In the genomic region with DNA sequence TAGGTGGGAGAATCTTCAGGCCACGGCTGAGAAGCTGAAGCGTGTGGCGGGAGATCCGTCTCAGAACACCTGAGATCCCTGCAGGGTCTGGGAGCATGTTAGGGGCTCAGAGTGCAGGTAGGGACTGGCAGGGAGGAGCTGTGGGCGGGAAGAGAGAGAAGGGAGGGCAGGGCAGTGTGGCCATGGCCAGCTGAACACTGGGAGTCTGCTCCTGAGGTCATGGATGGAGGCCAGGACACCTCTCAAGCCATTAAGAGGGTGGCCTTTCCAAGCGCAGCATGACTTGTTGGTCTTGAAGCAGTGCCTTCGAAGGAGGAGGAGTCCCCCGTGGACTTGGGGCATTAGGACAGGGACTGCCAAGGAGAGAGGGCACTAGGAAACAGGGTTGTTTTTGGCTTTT, we compare ENCODE assay signal across 19 cellular contexts. TPM values are rescaled to one million over a fixed set of nuclear protein-coding genes. Genes with fewer than 3 reads are reported as not detected.
DNase-seq lines count a peak whose midpoint lies in the region; ATAC-seq, FAIRE-seq and TF ChIP-seq lines count a peak whose summit lies in the region.
"Had no signal": no experiment of that assay in that cellular context is flagged by ENCODE, and none has a peak within 500 bp of the region (broad histone marks: within the 10 kb centered on the region; RNA-seq: fewer than 3 reads in every experiment).

No MANE protein-coding gene starts in this region.

- TF ChIP-seq CTCF in 22Rv1 (IDR thresholded peaks at IDR 0.05) (no peak), right lobe of liver (IDR thresholded peaks at IDR 0.05) (no peak)
- TF ChIP-seq CTCF in CD4-positive, alpha-beta T cell (IDR thresholded peaks at IDR 0.05) = no peak

- H3K36me3 ChIP-seq in right lobe of liver = peaks cover 0 to 8% (median 0%) of the 10 kb centered on the region in 4 donors

- H3K27me3 ChIP-seq in CD4-positive, alpha-beta T cell (ENCODE audit: control insufficient read depth, insufficient read depth, low read length) = no peaks in the 10 kb centered on the region
- no peaks in the 10 kb centered on the region for H3K27me3 ChIP-seq in right lobe of liver
- H3K27me3 ChIP-seq: dorsolateral prefrontal cortex, suprapubic skin had no signal

- H3K36me3 Mint-ChIP-seq in CD4-positive, alpha-beta T cell (ENCODE audit: low read depth) = peaks cover 33% of the 10 kb centered on the region
- peaks cover 73% of the 10 kb centered on the region for H3K36me3 Mint-ChIP-seq in dendritic cell treated with granulocyte-macrophage colony-stimulating factor and Interleukin-4, amounts not matched to agents 40 ng/mL and 50 ng/mL, for 4 days (ENCODE audit: low read depth)

- intact Hi-C loops in CD4-positive, alpha-beta T cell (cut with DNase I, micrococcal nuclease) = no loop called here
- intact Hi-C loops in dendritic cell treated with granulocyte-macrophage colony-stimulating factor and Interleukin-4, amounts not matched to agents 40 ng/mL and 50 ng/mL, for 4 days (cut with micrococcal nuclease) = no loop called here
- intact Hi-C loops in right lobe of liver (cut with DNase I) = no loop called here

- POLR2A ChIA-PET in CD4-positive, alpha-beta T cell (lab: Charles Lee) = no interaction called here

- H3K4me1 Mint-ChIP-seq in CD4-positive, alpha-beta T cell (ENCODE audit: low read depth) = peaks cover 49% of the 10 kb centered on the region
- peaks cover 56% of the 10 kb centered on the region for H3K4me1 Mint-ChIP-seq in dendritic cell treated with granulocyte-macrophage colony-stimulating factor and Interleukin-4, amounts not matched to agents 40 ng/mL and 50 ng/mL, for 4 days (ENCODE audit: low read depth)

- no peak overlapping the region for H3K4me3 ChIP-seq in right lobe of liver
- H3K4me3 ChIP-seq: dorsolateral prefrontal cortex, HAP-1, suprapubic skin had no signal

- DNase-seq in CD4-positive, alpha-beta T cell = no peak
- DNase-seq in right lobe of liver = no peak
- DNase-seq in GM19239 (ENCODE audit: insufficient read length, low spot score) = no peak
- DNase-seq in KG1 (lab: John Stamatoyannopoulos, UW) = no peak
- DNase-seq: activated T-cell treated with anti-CD3 and anti-CD28 coated beads, Interleukin-2, amount 50 U/mL, for 4 hours; dorsolateral prefrontal cortex; NCI-H2171 treated with DMSO at 0.1 percent for 48 hours; NCI-H69; T-helper 1 cell had no signal

- peak overlapping the region; percentile 72 for H3K27ac Mint-ChIP-seq in CD4-positive, alpha-beta T cell
- H3K27ac Mint-ChIP-seq in dendritic cell treated with granulocyte-macrophage colony-stimulating factor and Interleukin-4, amounts not matched to agents 40 ng/mL and 50 ng/mL, for 4 days = peak overlapping the region; percentile 25

- no peak for ATAC-seq in CD4-positive, alpha-beta T cell (ENCODE audit: poor library complexity)
- ATAC-seq in right lobe of liver = peak in 3 of 4 donors; percentile 15 to 35 (median 30)
- no peak for ATAC-seq in GM19324 (IDR thresholded peaks at IDR 0.05; ENCODE audit: low FRiP score, unreplicated experiment)

- no peaks in the 10 kb centered on the region for H3K9me3 ChIP-seq in CD4-positive, alpha-beta T cell (ENCODE audit: control insufficient read depth, low read length)
- no peaks in the 10 kb centered on the region for H3K9me3 ChIP-seq in right lobe of liver
- H3K9me3 ChIP-seq: HAP-1, suprapubic skin had no signal

- H3K27me3 Mint-ChIP-seq in CD4-positive, alpha-beta T cell = no peaks in the 10 kb centered on the region
- no peaks in the 10 kb centered on the region for H3K27me3 Mint-ChIP-seq in dendritic cell treated with granulocyte-macrophage colony-stimulating factor and Interleukin-4, amounts not matched to agents 40 ng/mL and 50 ng/mL, for 4 days

- no peak for FAIRE-seq in GM19239 (lab: Jason Lieb, UNC)
- FAIRE-seq: bronchial epithelial cell, frontal cortex had no signal

- CTCF ChIA-PET in CD4-positive, alpha-beta T cell (lab: Charles Lee) = no interaction called here

- 88% methylated on average over 5 of the region's 8 CpGs for WGBS in right lobe of liver (ENCODE audit: insufficient coverage, low coverage, low lambda C conversion rate, missing lambda C conversion rate)

- peaks cover 0 to 36% (median 3%) of the 10 kb centered on the region in 4 donors for H3K4me1 ChIP-seq in right lobe of liver
- H3K4me1 ChIP-seq: HAP-1 had no signal

- H3K27ac ChIP-seq in 22Rv1 (peak overlapping the region; percentile 54; the same call in 1 of the 2 replicates), right lobe of liver (no peak overlapping the region)
- no peak overlapping the region for H3K27ac ChIP-seq in CD4-positive, alpha-beta T cell (ENCODE audit: low read depth, low read length)
- H3K27ac ChIP-seq: suprapubic skin had no signal

- no peaks in the 10 kb centered on the region for H3K9me3 Mint-ChIP-seq in CD4-positive, alpha-beta T cell
- H3K9me3 Mint-ChIP-seq in dendritic cell treated with granulocyte-macrophage colony-stimulating factor and Interleukin-4, amounts not matched to agents 40 ng/mL and 50 ng/mL, for 4 days = no peaks in the 10 kb centered on the region
- H3K9me3 Mint-ChIP-seq: activated T-cell treated with anti-CD3 and anti-CD28 coated beads, Interleukin-2, amount 50 U/mL, for 4 hours; neural crest cell had no signal

- no peak for TF ChIP-seq POLR2A in right lobe of liver (IDR thresholded peaks at IDR 0.05)

- no peak overlapping the region for H3K4me3 Mint-ChIP-seq in CD4-positive, alpha-beta T cell
- H3K4me3 Mint-ChIP-seq in dendritic cell treated with granulocyte-macrophage colony-stimulating factor and Interleukin-4, amounts not matched to agents 40 ng/mL and 50 ng/mL, for 4 days = no peak overlapping the region
- H3K4me3 Mint-ChIP-seq: activated T-cell treated with anti-CD3 and anti-CD28 coated beads, Interleukin-2, amount 50 U/mL, for 4 hours; neural crest cell had no signal

RNA-seq across cellular contexts. Expression of gene NAA60, which starts 23.7 kb away (rescaled TPM):
- total RNA-seq in CD4-positive, alpha-beta T cell = 10 to 100 TPM; 27.2 to 27.8 TPM
- total RNA-seq in right lobe of liver = 10 to 100 TPM; 25.0 to 46.6 (median 30.8) TPM

RNA-seq across cellular contexts. Expression of gene ZNF597, which starts 23.9 kb away (rescaled TPM):
- 1 to 10 TPM; 2.3 to 2.5 TPM for total RNA-seq in CD4-positive, alpha-beta T cell
- total RNA-seq in right lobe of liver = 1 to 10 TPM in 3 of 6 experiments, under 1 TPM in 3; 0.86 to 1.7 (median 1.1) TPM

RNA-seq across cellular contexts. Expression of gene C16orf90, which starts 28.1 kb away (rescaled TPM):
- not detected for total RNA-seq in CD4-positive, alpha-beta T cell
- not detected for total RNA-seq in right lobe of liver
- total RNA-seq: activated T-cell treated with anti-CD3 and anti-CD28 coated beads, Interleukin-2, amount 50 U/mL, for 4 hours; bronchial epithelial cell; frontal cortex; M059J; neural crest cell; pulmonary artery endothelial cell; suprapubic skin had no signal

RNA-seq across cellular contexts. Expression of gene CLUAP1, which starts 33.6 kb away (rescaled TPM):
- 10 to 100 TPM; 12.0 to 14.2 TPM for total RNA-seq in CD4-positive, alpha-beta T cell
- total RNA-seq in right lobe of liver = 1 to 10 TPM; 3.8 to 9.8 (median 6.6) TPM

Comparison
In these comparisons a context has a peak if more than half of its experiments do, and no peak if none do; other contexts are left out.
1. ATAC-seq: peak in right lobe of liver (3 of 4); none in CD4-positive, alpha-beta T cell (single experiment) and GM19324 (single experiment).